ENCODE assay signal across 15 cellular contexts in genomic region chr1:199855580-199855979, GRCh38.
A peak's percentile ranks its signal among the peaks of the same experiment; 100 is the strongest.
DNase-seq lines count a peak whose midpoint lies in the region; ATAC-seq and TF ChIP-seq lines count a peak whose summit lies in the region.
"Had no signal": no experiment of that assay in that cellular context is flagged by ENCODE, and none has a peak within 500 bp of the region (broad histone marks: within the 10 kb centered on the region; RNA-seq: fewer than 3 reads in every experiment).

No MANE protein-coding gene starts in this region.

- no peak overlapping the region for H3K4me3 ChIP-seq in PC-3 (ENCODE audit: low read length)
- H3K4me3 ChIP-seq in cardiac fibroblast (replicated peaks in 1 of 2; ENCODE audit: low read depth in 2 of 2, low read length in 2 of 2) = no peak overlapping the region
- no peak overlapping the region for H3K4me3 ChIP-seq in neutrophil (ENCODE audit: low read depth in 1 of 2, low read length in 1 of 2)
- H3K4me3 ChIP-seq: skin epidermis, testis had no signal

- H3K4me1 ChIP-seq in PC-3 (ENCODE audit: insufficient read depth, low read length) (peaks cover 24% of the 10 kb centered on the region), neutrophil (ENCODE audit: control insufficient read depth in 1 of 2, insufficient read depth in 1 of 2, low read depth in 1 of 2, low read length in 1 of 2) (peaks cover 48 to 54% of the 10 kb centered on the region in 2 experiments)
- H3K4me1 ChIP-seq: testis had no signal

- no peak overlapping the region for H3K4me3 Mint-ChIP-seq in activated CD4-positive, alpha-beta memory T cell treated with anti-CD3 and anti-CD28 coated beads for 36 hours
- H3K4me3 Mint-ChIP-seq: nephron progenitor cell had no signal

- H3K27ac Mint-ChIP-seq in activated CD4-positive, alpha-beta memory T cell treated with anti-CD3 and anti-CD28 coated beads for 36 hours = no peak overlapping the region
- H3K27ac Mint-ChIP-seq: nephron progenitor cell had no signal

- H3K9me3 Mint-ChIP-seq in activated CD4-positive, alpha-beta memory T cell treated with anti-CD3 and anti-CD28 coated beads for 36 hours = no peaks in the 10 kb centered on the region
- H3K9me3 Mint-ChIP-seq: nephron progenitor cell had no signal

- DNase-seq in GM04503 (ENCODE audit: low read depth) = peak; percentile 23
- DNase-seq in PC-3 = peak; percentile 72
- peak; percentile 51 to 75 for DNase-seq in cardiac fibroblast (ENCODE audit: low read depth in 2 of 2)
- DNase-seq in middle frontal gyrus (ENCODE audit: extremely low spot score, low spot score) = no peak
- DNase-seq in activated CD4-positive, alpha-beta memory T cell treated with anti-CD3 and anti-CD28 coated beads for 36 hours = no peak
- DNase-seq in NCI-H1105 (lab: John Stamatoyannopoulos, UW) = no peak
- no peak for DNase-seq in stimulated activated CD4-positive, alpha-beta T cell treated with anti-CD3 and anti-CD28 coated beads, Interleukin-4, amount 100 ng/mL, for 4 hours
- DNase-seq: activated gamma-delta T cell treated with Interleukin-2 at 50 U/mL for 16 hours, Calu3, NCI-H1436, NCI-H748 treated with DMSO at 0.1 percent for 48 hours, nephron progenitor cell, testis had no signal

- H3K36me3 Mint-ChIP-seq in activated CD4-positive, alpha-beta memory T cell treated with anti-CD3 and anti-CD28 coated beads for 36 hours = no peaks in the 10 kb centered on the region

- peaks cover 4% of the 10 kb centered on the region for H3K4me1 Mint-ChIP-seq in activated CD4-positive, alpha-beta memory T cell treated with anti-CD3 and anti-CD28 coated beads for 36 hours (ENCODE audit: low read depth)

- peaks cover 12% of the 10 kb centered on the region for H3K27me3 Mint-ChIP-seq in activated CD4-positive, alpha-beta memory T cell treated with anti-CD3 and anti-CD28 coated beads for 36 hours

- H2AFZ ChIP-seq in PC-3 (ENCODE audit: low read length) = no peak overlapping the region

- no peaks in the 10 kb centered on the region for H3K79me2 ChIP-seq in PC-3 (ENCODE audit: low read length)

- intact Hi-C loops in PC-3 (cut with micrococcal nuclease) = loop anchor here (5.0 to 10.0 kb wide), 3 partner anchors 161 to 322 kb away; no protein-coding TSS in a partner anchor
- intact Hi-C loops in activated CD4-positive, alpha-beta memory T cell treated with anti-CD3 and anti-CD28 coated beads for 36 hours (cut with micrococcal nuclease) = no loop called here

- BruUV-seq in PC-3 (replicated peaks; lab: Mats Ljungman, UMichigan) = no TSS peak

- CTCF ChIA-PET in PC-3 (lab: Charles Lee) = no interaction called here
- CTCF ChIA-PET in activated CD4-positive, alpha-beta memory T cell treated with anti-CD3 and anti-CD28 coated beads for 36 hours (lab: Charles Lee) = no interaction called here

- no peaks in the 10 kb centered on the region for H3K36me3 ChIP-seq in PC-3 (ENCODE audit: low read depth, low read length)
- H3K36me3 ChIP-seq in neutrophil = no peaks in the 10 kb centered on the region

- H3K27ac ChIP-seq in PC-3 (ENCODE audit: low read length) = no peak overlapping the region
- peak overlapping the region; percentile 92 for H3K27ac ChIP-seq in neutrophil
- H3K27ac ChIP-seq: skin epidermis, testis had no signal

- H3K27me3 ChIP-seq in PC-3 (ENCODE audit: low read length) (peaks cover 3% of the 10 kb centered on the region; the same call in 1 of the 2 replicates), neutrophil (no peaks in the 10 kb centered on the region)
- H3K27me3 ChIP-seq: testis had no signal

- H3K9me3 ChIP-seq in PC-3 (ENCODE audit: low read length) (no peaks in the 10 kb centered on the region), neutrophil (no peaks in the 10 kb centered on the region)
- H3K9me3 ChIP-seq: testis had no signal

- H3F3A ChIP-seq in PC-3 (ENCODE audit: low read length, unreplicated experiment) = no peaks in the 10 kb centered on the region

- TF ChIP-seq CTCF in PC-3 (conservative IDR thresholded peaks at IDR 0.05; ENCODE audit: low read depth, low read length) (no peak), cardiac fibroblast (IDR thresholded peaks at IDR 0.05; ENCODE audit: low read depth, low read length) (no peak), neutrophil (IDR thresholded peaks at IDR 0.05) (no peak)

- H3K4me2 ChIP-seq in PC-3 (ENCODE audit: low read length) = no peak overlapping the region

- no peak overlapping the region for H3K9ac ChIP-seq in PC-3 (ENCODE audit: low read length)

- no peaks in the 10 kb centered on the region for H4K20me1 ChIP-seq in PC-3 (ENCODE audit: low read length)

- POLR2A ChIA-PET in PC-3 (lab: Charles Lee; ENCODE audit: unreplicated experiment) = no interaction called here
- POLR2A ChIA-PET in activated CD4-positive, alpha-beta memory T cell treated with anti-CD3 and anti-CD28 coated beads for 36 hours (lab: Charles Lee) = no interaction called here

- peak; percentile 2; the same call in 1 of the 2 replicates for ATAC-seq in PC-3

- peaks cover 9% of the 10 kb centered on the region; the same call in 1 of the 2 replicates for H3K9me2 ChIP-seq in PC-3 (replicated peaks; ENCODE audit: low read length)

Comparison
In these comparisons a context has a peak if more than half of its experiments do, and no peak if none do; other contexts are left out.
1. DNase-seq: peak in GM04503 (single experiment), PC-3 (single experiment) and cardiac fibroblast (2 of 2); none in middle frontal gyrus (single experiment), activated CD4-positive, alpha-beta memory T cell treated with anti-CD3 and anti-CD28 coated beads for 36 hours (single experiment), NCI-H1105 (single experiment) and stimulated activated CD4-positive, alpha-beta T cell treated with anti-CD3 and anti-CD28 coated beads, Interleukin-4, amount 100 ng/mL, for 4 hours (0 of 2).